In genomic region chr3:169952045-169952444, GRCh38 we compare ENCODE assay signal across 33 cellular contexts. TPM values are rescaled to one million over a fixed set of nuclear protein-coding genes. Genes with fewer than 3 reads are reported as not detected.
A peak's percentile ranks its signal among the peaks of the same experiment; 100 is the strongest.
DNase-seq lines count a peak whose midpoint lies in the region; FAIRE-seq and TF ChIP-seq lines count a peak whose summit lies in the region.
"Had no signal": no experiment of that assay in that cellular context is flagged by ENCODE, and none has a peak within 500 bp of the region (broad histone marks: within the 10 kb centered on the region; RNA-seq: fewer than 3 reads in every experiment).

No MANE protein-coding gene starts in this region.

- H3K27me3 ChIP-seq in bronchial epithelial cell (ENCODE audit: control insufficient read depth, insufficient read depth, low read length) (no peaks in the 10 kb centered on the region), osteoblast (ENCODE audit: insufficient read depth, low read length) (peaks cover 7% of the 10 kb centered on the region), hepatocyte (no peaks in the 10 kb centered on the region), suprapubic skin (no peaks in the 10 kb centered on the region)
- H3K27me3 ChIP-seq: upper lobe of left lung had no signal

- TF ChIP-seq POLR2A in suprapubic skin (IDR thresholded peaks at IDR 0.05), result no peak

- TF ChIP-seq EP300 in suprapubic skin (IDR thresholded peaks at IDR 0.05), result no peak

- H3K27ac ChIP-seq in osteoblast (ENCODE audit: low read depth, low read length) (no peak overlapping the region), hepatocyte (no peak overlapping the region), suprapubic skin (no peak overlapping the region)
- H3K27ac ChIP-seq: 22Rv1, coronary artery, KMS-11 had no signal

- no peak overlapping the region for H2AFZ ChIP-seq in osteoblast (ENCODE audit: low read length)
- no peak overlapping the region for H2AFZ ChIP-seq in hepatocyte

- WGBS in hepatocyte (ENCODE audit: low lambda C conversion rate, missing lambda C conversion rate), result 100% methylated on average over 1 of the region's 1 CpG
- 100% methylated on average over 1 of the region's 1 CpG for WGBS in suprapubic skin

- no peak for FAIRE-seq in bronchial epithelial cell (lab: Jason Lieb, UNC)
- FAIRE-seq: GM18507, H1, HTR-8/SVneo, keratinocyte had no signal

- no peaks in the 10 kb centered on the region for H3K9me2 ChIP-seq in hepatocyte (replicated peaks; ENCODE audit: insufficient read depth)

- H3K4me2 ChIP-seq in osteoblast (ENCODE audit: insufficient read depth, low read length), result no peak overlapping the region
- no peak overlapping the region for H3K4me2 ChIP-seq in hepatocyte
- H3K4me2 ChIP-seq: KMS-11 had no signal

- TF ChIP-seq CTCF in bronchial epithelial cell (IDR thresholded peaks at IDR 0.05; ENCODE audit: insufficient read depth, low read length, severe bottlenecking), result no peak
- TF ChIP-seq CTCF in osteoblast (IDR thresholded peaks at IDR 0.05; ENCODE audit: extremely low read depth, low read depth, low read length), result no peak
- no peak for TF ChIP-seq CTCF in hepatocyte (IDR thresholded peaks at IDR 0.05; ENCODE audit: poor library complexity)
- TF ChIP-seq CTCF in suprapubic skin (IDR thresholded peaks at IDR 0.05), result no peak

- no peaks in the 10 kb centered on the region for H3K9me3 ChIP-seq in osteoblast (ENCODE audit: low read depth, low read length)
- no peaks in the 10 kb centered on the region for H3K9me3 ChIP-seq in hepatocyte (ENCODE audit: low read depth)
- no peaks in the 10 kb centered on the region for H3K9me3 ChIP-seq in suprapubic skin
- H3K9me3 ChIP-seq: upper lobe of left lung had no signal

- H3K36me3 ChIP-seq in bronchial epithelial cell (ENCODE audit: control insufficient read depth, insufficient read depth, low read length), result no peaks in the 10 kb centered on the region
- H3K36me3 ChIP-seq in osteoblast (ENCODE audit: insufficient read depth, low read length), result no peaks in the 10 kb centered on the region
- H3K36me3 ChIP-seq in hepatocyte (replicated peaks; ENCODE audit: insufficient read depth, low read depth), result no peaks in the 10 kb centered on the region
- no peaks in the 10 kb centered on the region for H3K36me3 ChIP-seq in suprapubic skin
- H3K36me3 ChIP-seq: upper lobe of left lung had no signal

- peak; percentile 10 for DNase-seq in DMS79 treated with DMSO at 0.1 percent for 48 hours (lab: John Stamatoyannopoulos, UW)
- no peak for DNase-seq in DMS79 (lab: John Stamatoyannopoulos, UW)
- DNase-seq in NOMO-1 treated with DMSO at 0.1 percent for 48 hours (lab: John Stamatoyannopoulos, UW; ENCODE audit: unreplicated experiment), result peak; percentile 73
- DNase-seq in bronchial epithelial cell (ENCODE audit: low read depth), result peak; percentile 35
- DNase-seq in osteoblast (ENCODE audit: insufficient read length, low spot score, missing footprints), result peak; percentile 11
- DNase-seq in stimulated activated naive CD4-positive, alpha-beta T cell (lab: John Stamatoyannopoulos, UW), result no peak
- no peak for DNase-seq in hepatocyte (ENCODE audit: low spot score)
- DNase-seq in suprapubic skin (ENCODE audit: low spot score in 2 of 2), result no peak
- DNase-seq: activated CD4-positive, CD25-positive, alpha-beta regulatory T cell treated with anti-CD3 and anti-CD28 coated beads, Interleukin-2, amount 50 U/mL, for 72 hours; activated CD8-positive, alpha-beta T cell treated with anti-CD3 and anti-CD28 coated beads, Interleukin-2, amount 10 ng/mL, durations not matched to agents 7 days and 5 days; activated gamma-delta T cell treated with Interleukin-2 at 50 U/mL for 16 hours; amygdala; CD8-positive, alpha-beta T cell; DMS 273 treated with DMSO at 0.1 percent for 48 hours; NCI-H1048; NCI-H1694 treated with DMSO at 0.1 percent for 48 hours; NCI-H2171 treated with DMSO at 0.1 percent for 48 hours; NCI-H69; upper lobe of left lung had no signal

- no peaks in the 10 kb centered on the region for H4K20me1 ChIP-seq in osteoblast (ENCODE audit: insufficient read depth, low read length)
- no peaks in the 10 kb centered on the region for H4K20me1 ChIP-seq in hepatocyte (ENCODE audit: insufficient read depth, poor library complexity, severe bottlenecking)

- H3K4me1 ChIP-seq in osteoblast (ENCODE audit: insufficient read depth, low read length) (no peaks in the 10 kb centered on the region), hepatocyte (ENCODE audit: insufficient read depth) (no peaks in the 10 kb centered on the region), suprapubic skin (no peaks in the 10 kb centered on the region)

- H3K4me3 ChIP-seq in bronchial epithelial cell (ENCODE audit: low read depth, low read length) (no peak overlapping the region), osteoblast (ENCODE audit: insufficient read depth, low read length) (no peak overlapping the region), hepatocyte (no peak overlapping the region), suprapubic skin (no peak overlapping the region)
- H3K4me3 ChIP-seq: coronary artery, lung, upper lobe of left lung had no signal

- no peaks in the 10 kb centered on the region for H3K79me2 ChIP-seq in osteoblast (ENCODE audit: insufficient read depth, low read length)
- H3K79me2 ChIP-seq in hepatocyte, result no peaks in the 10 kb centered on the region

RNA-seq across cellular contexts. Expression of gene SEC62, which starts 14.6 kb away (rescaled TPM):
- total RNA-seq in bronchial epithelial cell, result 27.1 and 39.2 TPM in 2 replicates
- 31.5 and 34.2 TPM in 2 replicates for total RNA-seq in osteoblast
- total RNA-seq in hepatocyte, result 45.4 and 48.7 TPM in 2 replicates
- 138 and 147 TPM in 2 replicates for polyA plus RNA-seq in hepatocyte
- 10 to 100 TPM; 18.3 to 35.3 (median 28.9) TPM for total RNA-seq in suprapubic skin

RNA-seq across cellular contexts. Expression of gene SAMD7, which starts 40.7 kb away (rescaled TPM):
- total RNA-seq in bronchial epithelial cell (not detected in 2 replicates), osteoblast (not detected in 2 replicates), hepatocyte (not detected in 2 replicates), suprapubic skin (not detected)
- not detected in 2 replicates for polyA plus RNA-seq in hepatocyte
- total RNA-seq: activated CD8-positive, alpha-beta T cell treated with anti-CD3 and anti-CD28 coated beads, Interleukin-2, amount 10 ng/mL, durations not matched to agents 7 days and 5 days; CD8-positive, alpha-beta T cell; fibroblast of lung; G401; H1; lung; mucosa of gallbladder; neural crest cell; progenitor cell of endocrine pancreas; subcutaneous adipose tissue; upper lobe of left lung had no signal
- polyA plus RNA-seq: fibroblast of lung, H1, keratinocyte, lung had no signal

Comparison
In these comparisons a context has a peak if more than half of its experiments do, and no peak if none do; other contexts are left out.
1. DNase-seq: peak in DMS79 treated with DMSO at 0.1 percent for 48 hours (single experiment), NOMO-1 treated with DMSO at 0.1 percent for 48 hours (single experiment), bronchial epithelial cell (single experiment) and osteoblast (single experiment); none in DMS79 (single experiment), stimulated activated naive CD4-positive, alpha-beta T cell (0 of 6), hepatocyte (single experiment) and suprapubic skin (0 of 2).